41 cellular contexts compared by ENCODE assay signal in genomic region chr2:121218386-121218938, GRCh38.
"Had no signal": no experiment of that assay in that cellular context is flagged by ENCODE, and none has a peak within 500 bp of the region (broad histone marks: within the 10 kb centered on the region; RNA-seq: fewer than 3 reads in every experiment).

No MANE protein-coding gene starts in this region.

- H3K9me3 ChIP-seq: adrenal gland, body of pancreas, breast epithelium, MG63 had no signal

- H3K27ac ChIP-seq: adrenal gland, body of pancreas, breast epithelium, VCaP had no signal

- H3K4me3 ChIP-seq: adrenal gland, body of pancreas, breast epithelium, MG63 had no signal

- FAIRE-seq: astrocyte, RCC 7860 had no signal

- H3K4me1 ChIP-seq: adrenal gland, body of pancreas, breast epithelium had no signal

- H3K9me3 Mint-ChIP-seq: activated B cell treated with CpG ODN at 0.5 μM for 24 hours; activated CD4-positive, alpha-beta memory T cell treated with anti-CD3 and anti-CD28 coated beads for 36 hours; activated naive CD4-positive, alpha-beta T cell treated with anti-CD3 and anti-CD28 coated beads for 36 hours; activated naive CD4-positive, alpha-beta T cell treated with anti-CD3 and anti-CD28 coated beads, Interleukin-2, amount 50 U/mL, for 72 hours; activated T-cell treated with anti-CD3 and anti-CD28 coated beads, Interleukin-2, amount 50 U/mL, for 4 hours; activated T-helper 1 cell treated with anti-CD3 and anti-CD28 coated beads, Interleukin-12 subunit alpha, Interleukin-12 subunit beta, Interleukin-2, Interleukin-4 antibody, amounts not matched to agents 30 ng/mL and 10 ng/mL and 1 ng/mL, durations not matched to agents 14 hours and 24 hours and 36 hours had no signal

- H3K4me1 Mint-ChIP-seq: activated B cell treated with CpG ODN at 0.5 μM for 24 hours had no signal

- H3K4me3 Mint-ChIP-seq: activated B cell treated with CpG ODN at 0.5 μM for 24 hours; activated CD4-positive, alpha-beta memory T cell treated with anti-CD3 and anti-CD28 coated beads for 36 hours; activated naive CD4-positive, alpha-beta T cell treated with anti-CD3 and anti-CD28 coated beads for 36 hours; activated T-cell treated with anti-CD3 and anti-CD28 coated beads, Interleukin-2, amount 50 U/mL, for 4 hours; activated T-helper 1 cell treated with anti-CD3 and anti-CD28 coated beads, Interleukin-12 subunit alpha, Interleukin-12 subunit beta, Interleukin-2, Interleukin-4 antibody, amounts not matched to agents 30 ng/mL and 10 ng/mL and 1 ng/mL, durations not matched to agents 14 hours and 24 hours and 36 hours had no signal

- H3K27me3 ChIP-seq: adrenal gland, body of pancreas, breast epithelium, MG63 had no signal

- DNase-seq: activated B cell treated with CpG ODN at 0.5 μM for 24 hours; activated CD4-positive, alpha-beta memory T cell treated with anti-CD3 and anti-CD28 coated beads for 36 hours; activated CD4-positive, alpha-beta T cell treated with anti-CD3 and anti-CD28 coated beads for 4 hours; activated CD4-positive, alpha-beta T cell treated with anti-CD3 and anti-CD28 coated beads, Interleukin-2, amount 50 U/mL, for 1 hour; activated CD4-positive, CD25-positive, alpha-beta regulatory T cell treated with anti-CD3 and anti-CD28 coated beads, Interleukin-2, amount 50 U/mL, for 72 hours; activated CD8-positive, alpha-beta memory T cell treated with anti-CD3 and anti-CD28 coated beads, Interleukin-2, amount 50 U/mL, for 4 hours; activated gamma-delta T cell treated with Interleukin-2 at 50 U/mL for 16 hours; activated naive CD4-positive, alpha-beta T cell treated with anti-CD3 and anti-CD28 coated beads for 36 hours; activated T-cell treated with anti-CD3 and anti-CD28 coated beads for 4 hours; activated T-cell treated with anti-CD3 and anti-CD28 coated beads, Interleukin-2, amount 50 U/mL, for 4 hours; adrenal gland; body of pancreas; caudate nucleus; cerebellar nuclear complex; Kasumi-1; KG1; MG63; NCI-H1048; NCI-H1417; NCI-H146; NCI-H187; NCI-H2081; NCI-H2171 treated with DMSO at 0.1 percent for 48 hours; NCI-H226; NCI-H446 treated with DMSO at 0.1 percent for 48 hours; NCI-H524; NCI-H69; NCI-H82; NK-92 treated with Interleukin-12 subunit alpha and Interleukin-12 subunit beta, amount 100 ng/mL, for 24 hours; PC-3; Right ventricle myocardium superior; SW 1271; T-helper 1 cell; T-helper 2 cell; T-helper 9 cell had no signal

- H3K36me3 ChIP-seq: adrenal gland, breast epithelium, MG63 had no signal

- ATAC-seq: activated naive CD4-positive, alpha-beta T cell treated with anti-CD3 and anti-CD28 coated beads, Interleukin-2, amount 50 U/mL, for 72 hours; activated T-cell treated with anti-CD3 and anti-CD28 coated beads, Interleukin-2, amount 50 U/mL, for 4 hours; body of pancreas; PC-3 had no signal

- H3K36me3 Mint-ChIP-seq: activated CD4-positive, alpha-beta memory T cell treated with anti-CD3 and anti-CD28 coated beads for 36 hours; activated naive CD4-positive, alpha-beta T cell treated with anti-CD3 and anti-CD28 coated beads, Interleukin-2, amount 50 U/mL, for 72 hours had no signal

- H3K27ac Mint-ChIP-seq: activated B cell treated with CpG ODN at 0.5 μM for 24 hours; activated CD4-positive, alpha-beta memory T cell treated with anti-CD3 and anti-CD28 coated beads for 36 hours; activated naive CD4-positive, alpha-beta T cell treated with anti-CD3 and anti-CD28 coated beads for 36 hours; activated naive CD4-positive, alpha-beta T cell treated with anti-CD3 and anti-CD28 coated beads, Interleukin-2, amount 50 U/mL, for 72 hours; activated T-helper 1 cell treated with anti-CD3 and anti-CD28 coated beads, Interleukin-12 subunit alpha, Interleukin-12 subunit beta, Interleukin-2, Interleukin-4 antibody, amounts not matched to agents 30 ng/mL and 10 ng/mL and 1 ng/mL, durations not matched to agents 14 hours and 24 hours and 36 hours had no signal
